12 cellular contexts compared by ENCODE assay signal in genomic region chr9:97556721-97557605, GRCh38. TPM values are rescaled to one million over a fixed set of nuclear protein-coding genes. Genes with fewer than 3 reads are reported as not detected.
DNase-seq lines count a peak whose midpoint lies in the region; ATAC-seq and TF ChIP-seq lines count a peak whose summit lies in the region.
"Had no signal": no experiment of that assay in that cellular context is flagged by ENCODE, and none has a peak within 500 bp of the region (broad histone marks: within the 10 kb centered on the region; RNA-seq: fewer than 3 reads in every experiment).

No MANE protein-coding gene starts in this region.

- H3K27ac ChIP-seq in body of pancreas (peak overlapping the region; percentile 38 to 78 (median 76)), right lobe of liver (peak overlapping the region; percentile 89 to 95 (median 94)), temporal lobe (ENCODE audit: low read depth, low read length) (peak overlapping the region; percentile 90)
- no peak overlapping the region for H3K27ac ChIP-seq in effector memory CD4-positive, alpha-beta T cell (ENCODE audit: insufficient read depth, low read length, poor library complexity, severe bottlenecking)
- H3K27ac ChIP-seq: brain microvascular endothelial cell had no signal

- H3K4me1 ChIP-seq in body of pancreas = peaks cover 28% of the 10 kb centered on the region
- H3K4me1 ChIP-seq in right lobe of liver = peaks cover 0 to 31% (median 20%) of the 10 kb centered on the region in 4 donors
- H3K4me1 ChIP-seq in effector memory CD4-positive, alpha-beta T cell (ENCODE audit: control insufficient read depth, insufficient read depth, low read length, poor library complexity, severe bottlenecking) = no peaks in the 10 kb centered on the region

- 58 to 70% methylated on average over 14 of the region's 15 CpGs for WGBS in body of pancreas, 2 donors
- 46% methylated on average over 11 of the region's 15 CpGs for WGBS in right lobe of liver (ENCODE audit: insufficient coverage, low coverage, low lambda C conversion rate, missing lambda C conversion rate)

- TF ChIP-seq POLR2A in body of pancreas (IDR thresholded peaks at IDR 0.05) (no peak), right lobe of liver (IDR thresholded peaks at IDR 0.05) (no peak)

- peak; percentile 51 for ATAC-seq in body of pancreas
- peak; percentile 82 to 88 (median 84) for ATAC-seq in right lobe of liver
- ATAC-seq: natural killer cell had no signal

- intact Hi-C loops in body of pancreas (cut with DNase I) = no loop called here
- intact Hi-C loops in right lobe of liver (cut with DNase I) = no loop called here

- H3K36me3 ChIP-seq in body of pancreas (replicated peaks in 1 of 2; ENCODE audit: insufficient read depth in 1 of 2, low read depth in 2 of 2) (no peaks in the 10 kb centered on the region), right lobe of liver (no peaks in the 10 kb centered on the region)
- no peaks in the 10 kb centered on the region for H3K36me3 ChIP-seq in effector memory CD4-positive, alpha-beta T cell (ENCODE audit: control insufficient read depth, insufficient read depth, low read length)
- H3K36me3 ChIP-seq: brain microvascular endothelial cell had no signal

- no peak overlapping the region for H3K4me3 ChIP-seq in LNCaP clone FGC (ENCODE audit: low read depth, low read length)
- H3K4me3 ChIP-seq in body of pancreas = no peak overlapping the region
- no peak overlapping the region for H3K4me3 ChIP-seq in right lobe of liver
- no peak overlapping the region for H3K4me3 ChIP-seq in effector memory CD4-positive, alpha-beta T cell (ENCODE audit: insufficient read depth, low read depth, low read length, poor library complexity, severe bottlenecking)

- peak; percentile 52 for DNase-seq in LNCaP clone FGC (ENCODE audit: low read depth)
- peak; percentile 57 to 76 (median 60) for DNase-seq in body of pancreas
- peak; percentile 81 to 92 (median 88) for DNase-seq in right lobe of liver
- no peak for DNase-seq in stimulated activated CD4-positive, alpha-beta T cell treated with anti-CD3 and anti-CD28 coated beads, Interleukin-15, amount 100 ng/mL, for 24 hours
- DNase-seq in activated T-cell treated with anti-CD3 and anti-CD28 coated beads, Interleukin-2, amount 50 U/mL, for 48 hours = no peak
- DNase-seq in kidney tubule cell (ENCODE audit: low spot score) = no peak
- DNase-seq in effector memory CD4-positive, alpha-beta T cell = no peak
- DNase-seq: brain microvascular endothelial cell; CD4-positive, alpha-beta memory T cell; erythroblast; natural killer cell had no signal

- no peaks in the 10 kb centered on the region for H3K9me3 ChIP-seq in body of pancreas
- H3K9me3 ChIP-seq in right lobe of liver = no peaks in the 10 kb centered on the region
- H3K9me3 ChIP-seq in effector memory CD4-positive, alpha-beta T cell (ENCODE audit: control insufficient read depth, low read length) = no peaks in the 10 kb centered on the region

- no peak; the same call in 1 of the 2 replicates for TF ChIP-seq CTCF in LNCaP clone FGC (IDR thresholded peaks at IDR 0.05; ENCODE audit: control insufficient read depth, extremely low read depth, insufficient read depth)
- TF ChIP-seq CTCF in body of pancreas (IDR thresholded peaks at IDR 0.05) = peak in 2 of 7 experiments; percentile 13 to 21
- TF ChIP-seq CTCF in right lobe of liver (IDR thresholded peaks at IDR 0.05) = peak in 2 of 4 donors; percentile 27 to 34

- H3K27me3 ChIP-seq in body of pancreas = no peaks in the 10 kb centered on the region
- H3K27me3 ChIP-seq in right lobe of liver = no peaks in the 10 kb centered on the region
- no peaks in the 10 kb centered on the region for H3K27me3 ChIP-seq in effector memory CD4-positive, alpha-beta T cell (replicated peaks; ENCODE audit: control insufficient read depth, insufficient read depth, low read length, poor library complexity, severe bottlenecking)
- H3K27me3 ChIP-seq: brain microvascular endothelial cell had no signal

RNA-seq across cellular contexts. Expression of gene TMOD1, which starts 55.5 kb away (rescaled TPM):
- total RNA-seq in body of pancreas (10 to 100 TPM in 1 of 2 donors, 1 to 10 TPM in 1; 9.2 to 16.1 TPM), right lobe of liver (10 to 100 TPM in 4 of 6 experiments, 1 to 10 TPM in 2; 5.9 to 14.3 (median 12.7) TPM), temporal lobe (27.5 TPM)

Comparison
In these comparisons a context has a peak if more than half of its experiments do, and no peak if none do; other contexts are left out.
1. DNase-seq: peak in LNCaP clone FGC (single experiment), body of pancreas (4 of 4) and right lobe of liver (3 of 3); none in stimulated activated CD4-positive, alpha-beta T cell treated with anti-CD3 and anti-CD28 coated beads, Interleukin-15, amount 100 ng/mL, for 24 hours (single experiment), activated T-cell treated with anti-CD3 and anti-CD28 coated beads, Interleukin-2, amount 50 U/mL, for 48 hours (0 of 2), kidney tubule cell (single experiment) and effector memory CD4-positive, alpha-beta T cell (0 of 3).